ENCODE assay signal across 31 cellular contexts in genomic region chr1:61400997-61401396, GRCh38.
"Had no signal": no experiment of that assay in that cellular context is flagged by ENCODE, and none has a peak within 500 bp of the region (broad histone marks: within the 10 kb centered on the region; RNA-seq: fewer than 3 reads in every experiment).

No MANE protein-coding gene starts in this region.

- H3K36me3 ChIP-seq: neural progenitor cell, ovary, spleen, suprapubic skin, tibial artery, transverse colon, upper lobe of right lung, uterus had no signal

- DNase-seq: naive thymus-derived CD8-positive, alpha-beta T cell; occipital lobe; ovary; posterior cingulate gyrus; psoas muscle; right cardiac atrium; spleen; stimulated activated CD4-positive, alpha-beta T cell treated with anti-CD3 and anti-CD28 coated beads, Interleukin-12 subunit alpha, Interleukin-12 subunit beta, amount 100 ng/mL, for 4 hours; stimulated activated CD4-positive, alpha-beta T cell treated with anti-CD3 and anti-CD28 coated beads, Interleukin-1b, Interleukin-23, amount 100 ng/mL, for 48 hours; stimulated activated CD4-positive, alpha-beta T cell treated with anti-CD3 and anti-CD28 coated beads, Interleukin-4, amount 100 ng/mL, for 1 hour; stimulated activated CD4-positive, alpha-beta T cell treated with anti-CD3 and anti-CD28 coated beads, Interleukin-4, amount 100 ng/mL, for 4 hours; stimulated activated CD8-positive, alpha-beta memory T cell treated with anti-CD3 and anti-CD28 coated beads, Interleukin-4, amount 100 ng/mL, for 48 hours; stimulated activated naive CD4-positive, alpha-beta T cell; stimulated activated naive CD8-positive, alpha-beta T cell treated with anti-CD3 and anti-CD28 coated beads, Interleukin-15, amount 100 ng/mL, for 72 hours; stimulated activated naive CD8-positive, alpha-beta T cell treated with anti-CD3 and anti-CD28 coated beads, Interleukin-15, Interleukin-2, amounts not matched to agents 100 U/mL and 50 U/mL, for 24 hours; substantia nigra; testis; tibial artery; transverse colon; upper lobe of right lung; uterus had no signal

- H3K27ac ChIP-seq: neural progenitor cell, ovary, parathyroid adenoma, skin epidermis, spleen, suprapubic skin, testis, upper lobe of right lung had no signal

- H3K9me3 ChIP-seq: ovary, psoas muscle, spleen, suprapubic skin, testis, tibial artery, transverse colon, upper lobe of right lung, uterus had no signal

- ATAC-seq: naive thymus-derived CD8-positive, alpha-beta T cell; natural killer cell treated with Interleukin-12 subunit alpha and Interleukin-12 subunit beta and Interleukin-15 and Interleukin-18, amount 100 ng/mL, for 72 hours; psoas muscle; right cardiac atrium; sciatic nerve; stimulated activated memory B cell treated with anti-CD40 and anti-IgM and Interleukin-4, amounts not matched to agents 10 μg/mL and 1 μg/mL and 100 μg/mL, for 72 hours; stimulated activated naive CD8-positive, alpha-beta T cell treated with anti-CD3 and anti-CD28 coated beads, Interleukin-15, amount 100 ng/mL, for 72 hours; stimulated activated naive CD8-positive, alpha-beta T cell treated with anti-CD3 and anti-CD28 coated beads, Interleukin-15, Interleukin-2, amounts not matched to agents 100 U/mL and 50 U/mL, for 24 hours; upper lobe of right lung had no signal

- H3K4me2 ChIP-seq: neural progenitor cell, smooth muscle cell had no signal

- H3K4me3 ChIP-seq: neural progenitor cell, ovary, psoas muscle, skin epidermis, smooth muscle cell, spleen, suprapubic skin, testis, tibial artery, transverse colon, upper lobe of right lung, uterus had no signal

- H3K4me1 ChIP-seq: neural progenitor cell, testis had no signal

- H3K36me3 Mint-ChIP-seq: natural killer cell treated with Interleukin-12 subunit alpha and Interleukin-12 subunit beta and Interleukin-15 and Interleukin-18, amount 100 ng/mL, for 72 hours; stimulated activated memory B cell treated with anti-CD40 and anti-IgM and Interleukin-4, amounts not matched to agents 10 μg/mL and 1 μg/mL and 100 μg/mL, for 72 hours; type B pancreatic cell had no signal

- H3K9ac ChIP-seq: neural progenitor cell, parathyroid adenoma had no signal

- H2AFZ ChIP-seq: neural progenitor cell, parathyroid adenoma had no signal

- H3K9me3 Mint-ChIP-seq: naive thymus-derived CD8-positive, alpha-beta T cell; natural killer cell treated with Interleukin-12 subunit alpha and Interleukin-12 subunit beta and Interleukin-15 and Interleukin-18, amount 100 ng/mL, for 72 hours; neural progenitor cell; stimulated activated memory B cell treated with anti-CD40 and anti-IgM and Interleukin-4, amounts not matched to agents 10 μg/mL and 1 μg/mL and 100 μg/mL, for 72 hours; stimulated activated naive CD8-positive, alpha-beta T cell treated with anti-CD3 and anti-CD28 coated beads, Interleukin-15, amount 100 ng/mL, for 72 hours; type B pancreatic cell had no signal

- H3K4me3 Mint-ChIP-seq: naive thymus-derived CD8-positive, alpha-beta T cell; natural killer cell treated with Interleukin-12 subunit alpha and Interleukin-12 subunit beta and Interleukin-15 and Interleukin-18, amount 100 ng/mL, for 72 hours; neural progenitor cell; stimulated activated memory B cell treated with anti-CD40 and anti-IgM and Interleukin-4, amounts not matched to agents 10 μg/mL and 1 μg/mL and 100 μg/mL, for 72 hours; stimulated activated naive CD8-positive, alpha-beta T cell treated with anti-CD3 and anti-CD28 coated beads, Interleukin-15, amount 100 ng/mL, for 72 hours; type B pancreatic cell had no signal

- H3K27me3 Mint-ChIP-seq: naive thymus-derived CD8-positive, alpha-beta T cell; progenitor cell of endocrine pancreas; stimulated activated naive CD8-positive, alpha-beta T cell treated with anti-CD3 and anti-CD28 coated beads, Interleukin-15, amount 100 ng/mL, for 72 hours; type B pancreatic cell had no signal

- H3K27me3 ChIP-seq: ovary, spleen, suprapubic skin, testis, tibial artery, transverse colon, upper lobe of right lung, uterus had no signal

- H3K27ac Mint-ChIP-seq: naive thymus-derived CD8-positive, alpha-beta T cell; natural killer cell treated with Interleukin-12 subunit alpha and Interleukin-12 subunit beta and Interleukin-15 and Interleukin-18, amount 100 ng/mL, for 72 hours; neural progenitor cell; stimulated activated memory B cell treated with anti-CD40 and anti-IgM and Interleukin-4, amounts not matched to agents 10 μg/mL and 1 μg/mL and 100 μg/mL, for 72 hours; stimulated activated naive CD8-positive, alpha-beta T cell treated with anti-CD3 and anti-CD28 coated beads, Interleukin-15, amount 100 ng/mL, for 72 hours; type B pancreatic cell had no signal
